Comparison of ENCODE assay signal across 14 cellular contexts in genomic region chr5:77306531-77306930, GRCh38.
"Had no signal": no experiment of that assay in that cellular context is flagged by ENCODE, and none has a peak within 500 bp of the region (broad histone marks: within the 10 kb centered on the region; RNA-seq: fewer than 3 reads in every experiment).

No MANE protein-coding gene starts in this region.

- H3K36me3 ChIP-seq: heart left ventricle, left ventricle myocardium inferior, right atrium auricular region, tibial nerve had no signal

- H3K27ac Mint-ChIP-seq: activated CD8-positive, alpha-beta memory T cell treated with anti-CD3 and anti-CD28 coated beads, Interleukin-2, amount 10 ng/mL, durations not matched to agents 7 days and 5 days; activated naive CD8-positive, alpha-beta T cell; activated T-cell treated with anti-CD3 and anti-CD28 coated beads, Interleukin-2, amount 50 U/mL, for 24 hours had no signal

- H3K4me1 ChIP-seq: left ventricle myocardium inferior, parathyroid adenoma had no signal

- H2AFZ ChIP-seq: parathyroid adenoma had no signal

- H3K4me3 ChIP-seq: heart left ventricle, left ventricle myocardium inferior, right atrium auricular region, tibial nerve had no signal

- H3K27ac ChIP-seq: left ventricle myocardium inferior, parathyroid adenoma, tibial nerve had no signal

- H3K27me3 Mint-ChIP-seq: activated naive CD8-positive, alpha-beta T cell; activated T-cell treated with anti-CD3 and anti-CD28 coated beads, Interleukin-2, amount 50 U/mL, for 24 hours had no signal

- DNase-seq: activated CD4-positive, alpha-beta T cell treated with anti-CD3 and anti-CD28 coated beads, Interleukin-2, amount 50 U/mL, for 4 hours; activated CD4-positive, CD25-positive, alpha-beta regulatory T cell treated with anti-CD3 and anti-CD28 coated beads, Interleukin-2, amount 50 U/mL, for 72 hours; activated CD8-positive, alpha-beta memory T cell treated with anti-CD3 and anti-CD28 coated beads, Interleukin-2, amount 10 ng/mL, durations not matched to agents 7 days and 5 days; activated gamma-delta T cell; activated T-cell treated with anti-CD3 and anti-CD28 coated beads, Interleukin-2, amount 50 U/mL, for 24 hours; amygdala; heart left ventricle; left ventricle myocardium inferior; small intestine; T-helper 9 cell had no signal

- H3K9ac ChIP-seq: parathyroid adenoma had no signal

- H3K36me3 Mint-ChIP-seq: activated CD8-positive, alpha-beta memory T cell treated with anti-CD3 and anti-CD28 coated beads, Interleukin-2, amount 10 ng/mL, durations not matched to agents 7 days and 5 days; activated naive CD8-positive, alpha-beta T cell had no signal

- H3K9me3 ChIP-seq: heart left ventricle, left ventricle myocardium inferior, right atrium auricular region, tibial nerve had no signal

- H3K4me3 Mint-ChIP-seq: activated CD8-positive, alpha-beta memory T cell treated with anti-CD3 and anti-CD28 coated beads, Interleukin-2, amount 10 ng/mL, durations not matched to agents 7 days and 5 days; activated naive CD8-positive, alpha-beta T cell; activated T-cell treated with anti-CD3 and anti-CD28 coated beads, Interleukin-2, amount 50 U/mL, for 24 hours had no signal

- H3K4me1 Mint-ChIP-seq: activated CD8-positive, alpha-beta memory T cell treated with anti-CD3 and anti-CD28 coated beads, Interleukin-2, amount 10 ng/mL, durations not matched to agents 7 days and 5 days had no signal

- H3K9me3 Mint-ChIP-seq: activated T-cell treated with anti-CD3 and anti-CD28 coated beads, Interleukin-2, amount 50 U/mL, for 24 hours had no signal

- H3K79me2 ChIP-seq: parathyroid adenoma had no signal

- ATAC-seq: activated CD8-positive, alpha-beta memory T cell treated with anti-CD3 and anti-CD28 coated beads, Interleukin-2, amount 10 ng/mL, durations not matched to agents 7 days and 5 days had no signal

- H3K27me3 ChIP-seq: heart left ventricle, right atrium auricular region, tibial nerve had no signal
